ENCODE assay signal across 8 cellular contexts in the genomic region with DNA sequence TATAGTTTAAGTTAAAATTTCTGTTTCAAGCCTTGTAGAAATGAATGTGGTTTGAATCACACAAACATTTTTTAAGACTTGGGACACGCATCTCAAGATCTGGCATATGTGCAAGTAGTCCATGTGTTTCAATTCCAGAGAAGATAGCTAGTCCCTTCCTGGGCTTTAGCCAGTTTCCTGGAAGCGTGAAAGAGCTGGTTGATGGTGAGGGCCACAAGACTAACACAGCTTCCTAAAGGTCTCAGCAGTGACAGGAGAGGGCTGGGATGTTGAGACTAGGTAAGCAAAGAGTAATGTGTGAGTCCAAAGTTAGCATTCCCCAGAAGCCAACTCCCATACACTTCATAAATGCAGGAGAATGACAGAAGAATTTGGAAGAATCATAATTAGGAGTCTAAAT.
"Had no signal": no experiment of that assay in that cellular context is flagged by ENCODE, and none has a peak within 500 bp of the region (broad histone marks: within the 10 kb centered on the region; RNA-seq: fewer than 3 reads in every experiment).

No MANE protein-coding gene starts in this region.

- H3K36me3 ChIP-seq: HAP-1 had no signal

- H3K9me3 ChIP-seq: HAP-1 had no signal

- ATAC-seq: HCT116, K562 had no signal

- H3K4me3 Mint-ChIP-seq: HFFc6 had no signal

- H3K9me3 Mint-ChIP-seq: HFFc6 had no signal

- H2AFZ ChIP-seq: GM23248 had no signal

- H3K4me3 ChIP-seq: GM23248, HAP-1, K562 had no signal

- H3K4me1 ChIP-seq: HAP-1 had no signal

- H3K27ac Mint-ChIP-seq: HFFc6 had no signal

- H3K27ac ChIP-seq: GM23248 had no signal

- DNase-seq: GM23248, GOT3, HFFc6, IMR-90, KG1 had no signal

- H3K9ac ChIP-seq: GM23248 had no signal
